8 cellular contexts compared by ENCODE assay signal in the genomic region with DNA sequence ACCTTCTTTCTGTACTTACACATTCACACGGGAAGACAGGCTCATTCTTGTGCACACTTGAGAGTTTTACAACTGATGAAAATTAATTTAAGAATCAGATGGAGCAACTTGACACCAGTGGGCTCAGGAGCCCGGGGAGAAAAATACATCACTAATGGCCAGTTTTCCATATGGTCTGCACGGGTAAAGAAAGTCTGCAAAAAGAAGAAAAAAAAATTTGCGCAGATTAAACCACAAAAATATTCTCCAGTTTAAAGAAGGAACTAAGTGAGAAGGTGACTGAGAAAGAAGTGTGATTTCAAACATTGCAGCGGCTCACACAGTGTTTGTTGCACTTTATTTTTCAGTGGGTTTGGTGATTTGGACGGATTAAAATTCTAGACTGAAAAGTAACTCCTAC. TPM values are rescaled to one million over a fixed set of nuclear protein-coding genes. Genes with fewer than 3 reads are reported as not detected.
A peak's percentile ranks its signal among the peaks of the same experiment; 100 is the strongest.
DNase-seq lines count a peak whose midpoint lies in the region; ATAC-seq and TF ChIP-seq lines count a peak whose summit lies in the region.

TULP4 (plus strand) TSS at position 301 of the 400 bp plus-strand sequence. CDS start 1,552 bp downstream, outside the sequence.

- H3K27me3 ChIP-seq in AG04450 (ENCODE audit: control insufficient read depth, insufficient read depth, low read length) (no peaks in the 10 kb centered on the region), esophagus squamous epithelium (no peaks in the 10 kb centered on the region)

- peaks cover 0 to 55% (median 0%) of the 10 kb centered on the region in 3 donors for H3K36me3 ChIP-seq in esophagus squamous epithelium

- CTCF ChIA-PET in AG04450 (lab: Charles Lee): no interaction called here

- DNase-seq in AG04450 (ENCODE audit: low read depth, low spot score): no peak
- no peak for DNase-seq in RPMI7951 (ENCODE audit: low read depth)
- DNase-seq in esophagus squamous epithelium (lab: John Stamatoyannopoulos, UW): no peak
- no peak for DNase-seq in DMS114 treated with DMSO at 0.1 percent for 48 hours (lab: John Stamatoyannopoulos, UW; ENCODE audit: unreplicated experiment)
- no peak for DNase-seq in islet precursor cell
- no peak for DNase-seq in NCI-H2171 treated with DMSO at 0.1 percent for 48 hours (lab: John Stamatoyannopoulos, UW)

- intact Hi-C loops in esophagus squamous epithelium (cut with DNase I): no loop called here

- POLR2A ChIA-PET in AG04450 (lab: Yijun Ruan, JAX): no interaction called here

- no peak for ATAC-seq in GM21526 (IDR thresholded peaks at IDR 0.05; ENCODE audit: low FRiP score, unreplicated experiment)

- peak within 1 kb of the TSS; percentile 62 to 69 (median 67) for H3K27ac Mint-ChIP-seq in nephron

- TF ChIP-seq POLR2A in esophagus squamous epithelium (IDR thresholded peaks at IDR 0.05): no peak

- WGBS in esophagus squamous epithelium, 2 donors: 75 to 77% methylated on average over 6 of the region's 6 CpGs

- peaks cover 29% of the 10 kb centered on the region for H3K4me1 Mint-ChIP-seq in nephron

- H3K4me3 Mint-ChIP-seq in nephron: no peak within 1 kb of the TSS

- H3K27me3 Mint-ChIP-seq in nephron (ENCODE audit: low read depth): no peaks in the 10 kb centered on the region

- TF ChIP-seq CTCF in AG04450 (IDR thresholded peaks at IDR 0.05; ENCODE audit: low read depth, low read length) (no peak), esophagus squamous epithelium (IDR thresholded peaks at IDR 0.05) (no peak), nephron (IDR thresholded peaks at IDR 0.05; ENCODE audit: unreplicated experiment in 3 of 3) (no peak)

- peaks cover 81% of the 10 kb centered on the region for H3K36me3 Mint-ChIP-seq in nephron (ENCODE audit: low read depth)

- H3K9me3 Mint-ChIP-seq in nephron: peaks cover 20% of the 10 kb centered on the region

- H3K4me3 ChIP-seq in AG04450 (ENCODE audit: low read depth, low read length) (no peak within 1 kb of the TSS), esophagus squamous epithelium (no peak within 1 kb of the TSS)

- H3K27ac ChIP-seq in AG04450 (ENCODE audit: low read depth, low read length) (no peak within 1 kb of the TSS), esophagus squamous epithelium (no peak within 1 kb of the TSS)

- H3K9me3 ChIP-seq in AG04450 (ENCODE audit: control insufficient read depth, insufficient read depth, low read length): peaks cover 4% of the 10 kb centered on the region
- H3K9me3 ChIP-seq in esophagus squamous epithelium: peaks cover 0 to 5% (median 5%) of the 10 kb centered on the region in 3 donors

- no peaks in the 10 kb centered on the region for H3K4me1 ChIP-seq in esophagus squamous epithelium

RNA-seq across cellular contexts. Expression of gene TULP4, which starts in this region (rescaled TPM):
- polyA plus RNA-seq in AG04450 (2011; rRNA removed): 12.0 and 15.9 TPM in 2 replicates
- 91.9 and 99.8 TPM in 2 replicates for polyA minus RNA-seq in AG04450 (2011; rRNA and poly(A)+ RNA removed)
- total RNA-seq in RPMI7951 (2014; rRNA removed; shearing (Covaris generic)): 49.3 and 62.1 TPM in 2 replicates
- total RNA-seq in esophagus squamous epithelium: 100 to 1,000 TPM in 1 of 4 donors, 10 to 100 TPM in 3; 50.9 to 104 (median 59.2) TPM
